Comparison of ENCODE assay signal across 12 cellular contexts in genomic region chr3:105906834-105907233, GRCh38. TPM values are rescaled to one million over a fixed set of nuclear protein-coding genes. Genes with fewer than 3 reads are reported as not detected.
A peak's percentile ranks its signal among the peaks of the same experiment; 100 is the strongest.
DNase-seq lines count a peak whose midpoint lies in the region; ATAC-seq and TF ChIP-seq lines count a peak whose summit lies in the region.
"Had no signal": no experiment of that assay in that cellular context is flagged by ENCODE, and none has a peak within 500 bp of the region (broad histone marks: within the 10 kb centered on the region; RNA-seq: fewer than 3 reads in every experiment).

No MANE protein-coding gene starts in this region.

- H3K9me3 ChIP-seq in lower lobe of right lung (no peaks in the 10 kb centered on the region), upper lobe of left lung (no peaks in the 10 kb centered on the region)

- H3K4me1 ChIP-seq in lower lobe of right lung (peaks cover 9% of the 10 kb centered on the region), upper lobe of left lung (peaks cover 0 to 8% (median 4%) of the 10 kb centered on the region in 4 donors)

- no peak overlapping the region for H3K4me3 ChIP-seq in lower lobe of right lung
- H3K4me3 ChIP-seq in upper lobe of left lung = no peak overlapping the region
- H3K4me3 ChIP-seq: GM23338 had no signal

- TF ChIP-seq EP300 in upper lobe of left lung (IDR thresholded peaks at IDR 0.05) = peak in 3 of 4 donors; percentile 6 to 70 (median 55)

- H3K36me3 ChIP-seq in lower lobe of right lung (no peaks in the 10 kb centered on the region), upper lobe of left lung (no peaks in the 10 kb centered on the region)

- peak; percentile 10 for DNase-seq in NCI-H2171 treated with DMSO at 0.1 percent for 48 hours (lab: John Stamatoyannopoulos, UW)
- DNase-seq in NCI-H2171 (lab: John Stamatoyannopoulos, UW) = no peak
- DNase-seq in dedifferentiated amniotic fluid mesenchymal stem cell (ENCODE audit: extremely low spot score) = peak; percentile 74
- DNase-seq in lower lobe of right lung = no peak
- DNase-seq in upper lobe of left lung = no peak
- no peak for DNase-seq in NCI-H748 (lab: John Stamatoyannopoulos, UW; ENCODE audit: unreplicated experiment)
- no peak for DNase-seq in activated effector memory CD4-positive, alpha-beta T cell treated with anti-CD3 and anti-CD28 coated beads, Interleukin-2, amount 50 U/mL, for 16 hours
- DNase-seq: activated CD4-positive, CD25-positive, alpha-beta regulatory T cell treated with anti-CD3 and anti-CD28 coated beads, Interleukin-2, amount 50 U/mL, for 72 hours; amniotic stem cell; retina had no signal

- intact Hi-C loops in lower lobe of right lung (cut with DNase I) = no loop called here

- no peak for TF ChIP-seq POLR2A in upper lobe of left lung (IDR thresholded peaks at IDR 0.05)

- no peak overlapping the region for H3K27ac ChIP-seq in lower lobe of right lung
- peak overlapping the region in 3 of 4 donors; percentile 26 to 50 (median 48) for H3K27ac ChIP-seq in upper lobe of left lung

- H3K27me3 ChIP-seq in lower lobe of right lung (ENCODE audit: low read depth) = no peaks in the 10 kb centered on the region
- no peaks in the 10 kb centered on the region for H3K27me3 ChIP-seq in upper lobe of left lung

- TF ChIP-seq CTCF in lower lobe of right lung (IDR thresholded peaks at IDR 0.05) = no peak
- no peak for TF ChIP-seq CTCF in upper lobe of left lung (IDR thresholded peaks at IDR 0.05)

- 35% methylated on average over 4 of the region's 4 CpGs for WGBS in upper lobe of left lung, 2 donors

- ATAC-seq in lower lobe of right lung (peak; percentile 59 to 75), upper lobe of left lung (ENCODE audit: low FRiP score in 2 of 2) (peak; percentile 82 to 93), HG03175 (IDR thresholded peaks at IDR 0.05; ENCODE audit: unreplicated experiment) (no peak)
- ATAC-seq: GM23338 had no signal

RNA-seq across cellular contexts. Expression of gene CBLB, which starts 38.0 kb away (rescaled TPM):
- total RNA-seq in lower lobe of right lung (29.7 TPM), upper lobe of left lung (10 to 100 TPM; 30.3 to 85.9 (median 32.0) TPM)

Comparison
In these comparisons a context has a peak if more than half of its experiments do, and no peak if none do; other contexts are left out.
1. DNase-seq: peak in NCI-H2171 treated with DMSO at 0.1 percent for 48 hours (single experiment) and dedifferentiated amniotic fluid mesenchymal stem cell (single experiment); none in NCI-H2171 (single experiment), lower lobe of right lung (single experiment), upper lobe of left lung (0 of 2), NCI-H748 (single experiment) and activated effector memory CD4-positive, alpha-beta T cell treated with anti-CD3 and anti-CD28 coated beads, Interleukin-2, amount 50 U/mL, for 16 hours (single experiment).